Comparison of ENCODE assay signal across 9 cellular contexts in the genomic region with DNA sequence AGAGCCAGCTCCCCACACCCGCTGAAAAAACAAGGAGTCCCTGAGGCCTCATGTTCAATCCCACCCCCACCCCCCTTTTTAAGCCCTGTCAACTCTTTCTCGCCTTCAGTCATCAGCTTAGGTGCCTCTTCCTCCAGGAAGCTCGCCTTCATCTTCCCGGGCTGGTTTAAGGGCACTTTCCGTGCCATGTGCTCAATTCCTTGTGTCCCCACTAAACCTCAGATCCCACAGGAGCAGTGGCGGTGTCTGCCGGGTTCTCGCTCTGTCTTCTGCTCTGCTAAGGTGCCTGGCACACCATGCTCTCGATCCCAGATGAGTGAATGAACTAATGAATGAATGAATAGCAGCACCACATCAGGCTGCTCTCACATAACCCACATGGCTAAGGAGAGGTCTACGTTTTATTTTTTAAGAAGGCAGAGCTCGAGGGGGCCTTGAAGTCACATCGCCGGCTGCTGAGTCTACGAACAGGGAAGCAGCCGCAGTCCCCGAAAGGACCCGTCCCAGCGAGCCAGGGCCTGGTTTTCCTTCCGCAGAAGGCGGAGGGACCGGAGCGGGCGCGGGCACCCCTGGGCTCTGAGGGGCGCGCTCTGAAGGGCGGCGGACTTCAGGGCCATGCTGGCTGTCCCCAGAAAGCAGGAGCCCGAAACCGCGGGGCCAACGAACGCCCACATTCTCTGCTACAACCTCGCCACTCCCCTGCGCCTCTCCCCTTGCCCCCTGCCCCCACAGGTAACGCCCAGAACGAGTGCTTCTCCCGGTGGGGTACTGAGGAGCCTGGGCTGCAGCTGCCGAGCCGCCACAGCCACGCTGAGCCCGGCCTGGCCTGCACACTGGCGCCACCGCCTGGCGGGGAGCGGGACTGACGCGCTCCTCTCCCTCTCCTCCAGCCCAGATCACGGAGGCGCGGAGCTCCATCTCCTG.
DNase-seq lines count a peak whose midpoint lies in the region; ATAC-seq and TF ChIP-seq lines count a peak whose summit lies in the region.
"Had no signal": no experiment of that assay in that cellular context is flagged by ENCODE, and none has a peak within 500 bp of the region (broad histone marks: within the 10 kb centered on the region; RNA-seq: fewer than 3 reads in every experiment).

No MANE protein-coding gene starts in this region.

- H3K4me2 ChIP-seq in PC-3 (ENCODE audit: low read length), result peak overlapping the region; percentile 79

- POLR2A ChIA-PET in Caco-2 (lab: Charles Lee), result no interaction called here
- POLR2A ChIA-PET in PC-3 (lab: Charles Lee; ENCODE audit: unreplicated experiment), result interaction anchor here (1.0 kb wide), 1 partner anchor 546 kb away, joined by 3 read pairs; no protein-coding TSS in a partner anchor

- H3K79me2 ChIP-seq in PC-3 (ENCODE audit: low read length), result no peaks in the 10 kb centered on the region

- H3K4me1 Mint-ChIP-seq in Caco-2 (ENCODE audit: low read depth, unreplicated experiment), result no peaks in the 10 kb centered on the region
- H3K4me1 Mint-ChIP-seq in activated T-helper 2 cell treated with anti-CD3 and anti-CD28 coated beads, Interferon-gamma antibody, Interleukin-2, Interleukin-4, amounts not matched to agents 10 μg/mL and 5 μg/mL and 100 μg/mL, durations not matched to agents 14 hours and 24 hours and 36 hours (ENCODE audit: low read depth), result peaks cover 6% of the 10 kb centered on the region

- H3K27me3 ChIP-seq in Caco-2 (replicated peaks; ENCODE audit: control insufficient read depth, insufficient read depth, low read length) (no peaks in the 10 kb centered on the region), HL-60 (ENCODE audit: insufficient read depth, poor library complexity, severe bottlenecking) (peaks cover 8% of the 10 kb centered on the region), PC-3 (ENCODE audit: low read length) (no peaks in the 10 kb centered on the region), foreskin keratinocyte (no peaks in the 10 kb centered on the region), neuron (ENCODE audit: insufficient read depth, low read length) (peaks cover 41% of the 10 kb centered on the region), stomach smooth muscle (ENCODE audit: control insufficient read depth in 1 of 2, insufficient read depth in 2 of 2, low read length in 2 of 2) (peaks cover 3 to 5% of the 10 kb centered on the region in 2 donors)

- H3F3A ChIP-seq in PC-3 (ENCODE audit: low read length, unreplicated experiment), result no peaks in the 10 kb centered on the region

- CTCF ChIA-PET in Caco-2 (lab: Charles Lee), result interaction anchor here (0.6 to 2.7 kb wide), 24 partner anchors 9 to 550 kb away, joined by 3 to 29 read pairs (median 5); no protein-coding TSS in a partner anchor
- CTCF ChIA-PET in PC-3 (lab: Charles Lee), result interaction anchor here (0.5 to 2.4 kb wide), 36 partner anchors 9 to 788 kb away, joined by 3 to 34 read pairs (median 4); a partner anchor contains a TSS

- no peaks in the 10 kb centered on the region for H3K9me2 ChIP-seq in PC-3 (replicated peaks; ENCODE audit: low read length)

- no peaks in the 10 kb centered on the region for H3K36me3 Mint-ChIP-seq in Caco-2 (ENCODE audit: insufficient read depth, unreplicated experiment)
- H3K36me3 Mint-ChIP-seq in activated T-helper 2 cell treated with anti-CD3 and anti-CD28 coated beads, Interferon-gamma antibody, Interleukin-2, Interleukin-4, amounts not matched to agents 10 μg/mL and 5 μg/mL and 100 μg/mL, durations not matched to agents 14 hours and 24 hours and 36 hours (ENCODE audit: low read depth), result no peaks in the 10 kb centered on the region

- H3K27me3 Mint-ChIP-seq in Caco-2 (ENCODE audit: insufficient read depth, unreplicated experiment), result no peaks in the 10 kb centered on the region
- peaks cover 30% of the 10 kb centered on the region for H3K27me3 Mint-ChIP-seq in activated T-helper 2 cell treated with anti-CD3 and anti-CD28 coated beads, Interferon-gamma antibody, Interleukin-2, Interleukin-4, amounts not matched to agents 10 μg/mL and 5 μg/mL and 100 μg/mL, durations not matched to agents 14 hours and 24 hours and 36 hours (ENCODE audit: low read depth)

- 0 out of 2 replicates have a peak, but pooled peaks cover 2% of the 10 kb centered on the region for H3K9me3 ChIP-seq in Caco-2
- no peaks in the 10 kb centered on the region for H3K9me3 ChIP-seq in PC-3 (ENCODE audit: low read length)
- no peaks in the 10 kb centered on the region for H3K9me3 ChIP-seq in neuron (ENCODE audit: low read length)
- no peaks in the 10 kb centered on the region for H3K9me3 ChIP-seq in stomach smooth muscle (ENCODE audit: control insufficient read depth in 2 of 2, low read length in 2 of 2)

- H3K36me3 ChIP-seq in Caco-2 (ENCODE audit: control insufficient read depth, insufficient read depth, low read length), result no peaks in the 10 kb centered on the region
- no peaks in the 10 kb centered on the region for H3K36me3 ChIP-seq in PC-3 (ENCODE audit: low read depth, low read length)
- H3K36me3 ChIP-seq in neuron (ENCODE audit: insufficient read depth, low read length), result no peaks in the 10 kb centered on the region
- H3K36me3 ChIP-seq in stomach smooth muscle (ENCODE audit: control insufficient read depth in 2 of 2, insufficient read depth in 2 of 2, low read length in 2 of 2), result no peaks in the 10 kb centered on the region

- H3K4me3 ChIP-seq in Caco-2 (ENCODE audit: low read depth, low read length) (peak overlapping the region; percentile 5; the same call in 1 of the 2 replicates), HL-60 (replicated peaks; ENCODE audit: insufficient read depth, low read length) (peak overlapping the region; percentile 25), PC-3 (ENCODE audit: low read length) (peak overlapping the region; percentile 57), neuron (ENCODE audit: low read length) (no peak overlapping the region), stomach smooth muscle (ENCODE audit: low read length in 2 of 2) (peak overlapping the region; percentile 49 to 69)

- peak; percentile 65 to 87 for DNase-seq in Caco-2
- peak; percentile 82 for DNase-seq in GM20000 (ENCODE audit: low spot score)
- DNase-seq in HL-60 (ENCODE audit: low read depth in 1 of 2, low spot score in 1 of 2), result peak; percentile 10 to 59
- DNase-seq in PC-3, result peak; percentile 97
- DNase-seq in activated T-helper 2 cell treated with anti-CD3 and anti-CD28 coated beads, Interferon-gamma antibody, Interleukin-2, Interleukin-4, amounts not matched to agents 10 μg/mL and 5 μg/mL and 100 μg/mL, durations not matched to agents 14 hours and 24 hours and 36 hours (ENCODE audit: low spot score), result peak; percentile 60
- DNase-seq in foreskin keratinocyte, result no peak

- H3K4me3 Mint-ChIP-seq in Caco-2 (ENCODE audit: unreplicated experiment), result peak overlapping the region; percentile 39
- H3K4me3 Mint-ChIP-seq in activated T-helper 2 cell treated with anti-CD3 and anti-CD28 coated beads, Interferon-gamma antibody, Interleukin-2, Interleukin-4, amounts not matched to agents 10 μg/mL and 5 μg/mL and 100 μg/mL, durations not matched to agents 14 hours and 24 hours and 36 hours (ENCODE audit: low read depth), result peak overlapping the region; percentile 27

- peak overlapping the region; percentile 84 for H2AFZ ChIP-seq in PC-3 (ENCODE audit: low read length)
- H2AFZ ChIP-seq in neuron (ENCODE audit: low read depth, low read length), result peak overlapping the region; percentile 66

- H3K9ac ChIP-seq in PC-3 (ENCODE audit: low read length), result peak overlapping the region; percentile 21; the same call in 1 of the 2 replicates
- H3K9ac ChIP-seq in stomach smooth muscle (ENCODE audit: low read length in 2 of 2), result peak overlapping the region; percentile 36 to 40

- no peaks in the 10 kb centered on the region for H3K9me3 Mint-ChIP-seq in Caco-2 (ENCODE audit: unreplicated experiment)
- no peaks in the 10 kb centered on the region for H3K9me3 Mint-ChIP-seq in activated T-helper 2 cell treated with anti-CD3 and anti-CD28 coated beads, Interferon-gamma antibody, Interleukin-2, Interleukin-4, amounts not matched to agents 10 μg/mL and 5 μg/mL and 100 μg/mL, durations not matched to agents 14 hours and 24 hours and 36 hours

- BruUV-seq in Caco-2 (replicated peaks; lab: Mats Ljungman, UMichigan) (no TSS peak), PC-3 (replicated peaks; lab: Mats Ljungman, UMichigan) (no TSS peak)

- H3K27ac ChIP-seq in HL-60 (replicated peaks) (no peak overlapping the region), PC-3 (ENCODE audit: low read length) (no peak overlapping the region), foreskin keratinocyte (no peak overlapping the region), stomach smooth muscle (ENCODE audit: low read length) (no peak overlapping the region)
- H3K27ac ChIP-seq: epithelial cell of prostate had no signal

- H4K20me1 ChIP-seq in PC-3 (ENCODE audit: low read length), result no peaks in the 10 kb centered on the region

- H3K4me1 ChIP-seq in Caco-2 (peaks cover 10% of the 10 kb centered on the region; the same call in 1 of the 2 replicates), PC-3 (ENCODE audit: insufficient read depth, low read length) (peaks cover 10% of the 10 kb centered on the region; the same call in 1 of the 2 replicates), foreskin keratinocyte (no peaks in the 10 kb centered on the region), neuron (ENCODE audit: insufficient read depth, low read length) (peaks cover under 1% of the 10 kb centered on the region), stomach smooth muscle (ENCODE audit: control insufficient read depth, insufficient read depth, low read length) (peaks cover 9% of the 10 kb centered on the region)

- no peak overlapping the region for H3K27ac Mint-ChIP-seq in Caco-2 (ENCODE audit: unreplicated experiment)
- no peak overlapping the region for H3K27ac Mint-ChIP-seq in activated T-helper 2 cell treated with anti-CD3 and anti-CD28 coated beads, Interferon-gamma antibody, Interleukin-2, Interleukin-4, amounts not matched to agents 10 μg/mL and 5 μg/mL and 100 μg/mL, durations not matched to agents 14 hours and 24 hours and 36 hours

- TF ChIP-seq CTCF in Caco-2 (IDR thresholded peaks at IDR 0.05; ENCODE audit: insufficient read depth in 1 of 2, low read depth in 1 of 2, low read length in 1 of 2, severe bottlenecking in 1 of 2, unreplicated experiment in 1 of 2), result peak; percentile 97 to 98
- TF ChIP-seq CTCF in GM20000 (IDR thresholded peaks at IDR 0.05; ENCODE audit: extremely low read depth, missing control alignments), result peak; percentile 99
- TF ChIP-seq CTCF in HL-60 (IDR thresholded peaks at IDR 0.05; ENCODE audit: insufficient read depth, low read length), result peak; percentile 96
- TF ChIP-seq CTCF in PC-3 (conservative IDR thresholded peaks at IDR 0.05; ENCODE audit: low read depth, low read length), result peak; percentile 100
- TF ChIP-seq CTCF in foreskin keratinocyte (conservative IDR thresholded peaks at IDR 0.05), result peak; percentile 93

- ATAC-seq in PC-3 (peak; percentile 98), foreskin keratinocyte (peak; percentile 95)

- intact Hi-C loops in Caco-2 (cut with micrococcal nuclease; ENCODE audit: unreplicated experiment), result loop anchor here (1.0 to 2.0 kb wide), 2 partner anchors 62 to 546 kb away; no protein-coding TSS in a partner anchor
- intact Hi-C loops in PC-3 (cut with micrococcal nuclease), result loop anchor here (1.0 to 5.0 kb wide), 5 partner anchors 67 to 546 kb away; no protein-coding TSS in a partner anchor
- intact Hi-C loops in activated T-helper 2 cell treated with anti-CD3 and anti-CD28 coated beads, Interferon-gamma antibody, Interleukin-2, Interleukin-4, amounts not matched to agents 10 μg/mL and 5 μg/mL and 100 μg/mL, durations not matched to agents 14 hours and 24 hours and 36 hours (cut with micrococcal nuclease), result loop anchor here (5.0 kb wide), 1 partner anchor 544 kb away; no protein-coding TSS in a partner anchor

Comparison
In these comparisons a context has a peak if more than half of its experiments do, and no peak if none do; other contexts are left out.
1. DNase-seq: peak in Caco-2 (2 of 2), GM20000 (single experiment), HL-60 (2 of 2), PC-3 (single experiment) and activated T-helper 2 cell treated with anti-CD3 and anti-CD28 coated beads, Interferon-gamma antibody, Interleukin-2, Interleukin-4, amounts not matched to agents 10 μg/mL and 5 μg/mL and 100 μg/mL, durations not matched to agents 14 hours and 24 hours and 36 hours (single experiment); none in foreskin keratinocyte (0 of 2).
2. Peak in every context shown above with its lines, with median percentiles within 50 percentile points of each other: CTCF ChIP-seq.